31 cellular contexts compared by ENCODE assay signal in genomic region chrX:24965400-24965799, GRCh38. TPM values are rescaled to one million over a fixed set of nuclear protein-coding genes. Genes with fewer than 3 reads are reported as not detected.
"Had no signal": no experiment of that assay in that cellular context is flagged by ENCODE, and none has a peak within 500 bp of the region (broad histone marks: within the 10 kb centered on the region; RNA-seq: fewer than 3 reads in every experiment).

No MANE protein-coding gene starts in this region.

- ATAC-seq: natural killer cell; right lobe of liver; stimulated activated memory B cell treated with anti-CD40 and anti-IgM and Interleukin-4, amounts not matched to agents 10 μg/mL and 1 μg/mL and 100 μg/mL, for 72 hours; stimulated activated naive CD8-positive, alpha-beta T cell treated with anti-CD3 and anti-CD28 coated beads, Interleukin-15, amount 100 ng/mL, for 72 hours had no signal

- H3K4me3 ChIP-seq: left ventricle myocardium inferior, lung, ovary, right atrium auricular region, right lobe of liver, smooth muscle cell, tibial nerve, uterus had no signal

- H3K4me1 Mint-ChIP-seq: immature natural killer cell; naive B cell; natural killer cell; stimulated activated memory B cell treated with anti-CD40 and anti-IgM and Interleukin-4, amounts not matched to agents 10 μg/mL and 1 μg/mL and 100 μg/mL, for 72 hours; stimulated activated naive CD8-positive, alpha-beta T cell treated with anti-CD3 and anti-CD28 coated beads, Interleukin-15, amount 100 ng/mL, for 72 hours had no signal

- H3K27ac Mint-ChIP-seq: mesothelial cell of epicardium; naive B cell; natural killer cell; progenitor cell of endocrine pancreas; stimulated activated memory B cell treated with anti-CD40 and anti-IgM and Interleukin-4, amounts not matched to agents 10 μg/mL and 1 μg/mL and 100 μg/mL, for 72 hours; stimulated activated naive CD8-positive, alpha-beta T cell treated with anti-CD3 and anti-CD28 coated beads, Interleukin-15, amount 100 ng/mL, for 72 hours; type B pancreatic cell had no signal

- H3K4me2 ChIP-seq: smooth muscle cell had no signal

- H3K9me3 ChIP-seq: left ventricle myocardium inferior, ovary, right lobe of liver, tibial nerve, uterus had no signal

- H3K4me1 ChIP-seq: left ventricle myocardium inferior, right atrium auricular region, right lobe of liver, tibial nerve, uterus had no signal

- H3K36me3 Mint-ChIP-seq: immature natural killer cell, naive B cell, natural killer cell had no signal

- H3K27me3 ChIP-seq: ovary, right atrium auricular region, right lobe of liver, tibial nerve, uterus had no signal

- DNase-seq: hypothalamus; immature natural killer cell; islet precursor cell; left ventricle myocardium inferior; mesendoderm; naive B cell; natural killer cell; ovary; right lobe of liver; stimulated activated CD4-positive, alpha-beta T cell treated with anti-CD3 and anti-CD28 coated beads, Interleukin-1b, Interleukin-23, amount 100 ng/mL, for 48 hours; stimulated activated CD4-positive, alpha-beta T cell treated with anti-CD3 and anti-CD28 coated beads, Interleukin-2, amount 100 ng/mL, for 48 hours; stimulated activated CD4-positive, alpha-beta T cell treated with anti-CD3 and anti-CD28 coated beads, Interleukin-4, amount 100 ng/mL, for 4 hours; stimulated activated CD8-positive, alpha-beta memory T cell treated with anti-CD3 and anti-CD28 coated beads, Interleukin-4, amount 100 ng/mL, for 48 hours; stimulated activated naive CD4-positive, alpha-beta T cell treated with Interleukin-2 at 50 U/mL for 16 hours; stimulated activated naive CD8-positive, alpha-beta T cell treated with anti-CD3 and anti-CD28 coated beads, Interleukin-15, amount 100 ng/mL, for 72 hours; substantia nigra; uterus had no signal

- H3K27ac ChIP-seq: left ventricle myocardium inferior, right atrium auricular region, right lobe of liver, tibial nerve, uterus had no signal

- H3K4me3 Mint-ChIP-seq: immature natural killer cell; mesothelial cell of epicardium; naive B cell; natural killer cell; stimulated activated memory B cell treated with anti-CD40 and anti-IgM and Interleukin-4, amounts not matched to agents 10 μg/mL and 1 μg/mL and 100 μg/mL, for 72 hours; stimulated activated naive CD8-positive, alpha-beta T cell treated with anti-CD3 and anti-CD28 coated beads, Interleukin-15, amount 100 ng/mL, for 72 hours; type B pancreatic cell had no signal

- H3K27me3 Mint-ChIP-seq: naive B cell; progenitor cell of endocrine pancreas; stimulated activated memory B cell treated with anti-CD40 and anti-IgM and Interleukin-4, amounts not matched to agents 10 μg/mL and 1 μg/mL and 100 μg/mL, for 72 hours; stimulated activated naive CD8-positive, alpha-beta T cell treated with anti-CD3 and anti-CD28 coated beads, Interleukin-15, amount 100 ng/mL, for 72 hours; type B pancreatic cell had no signal

- H3K36me3 ChIP-seq: left ventricle myocardium inferior, ovary, right atrium auricular region, right lobe of liver, tibial nerve, uterus had no signal

- H3K9me3 Mint-ChIP-seq: natural killer cell; stimulated activated memory B cell treated with anti-CD40 and anti-IgM and Interleukin-4, amounts not matched to agents 10 μg/mL and 1 μg/mL and 100 μg/mL, for 72 hours; stimulated activated naive CD8-positive, alpha-beta T cell treated with anti-CD3 and anti-CD28 coated beads, Interleukin-15, amount 100 ng/mL, for 72 hours; type B pancreatic cell had no signal

RNA-seq across cellular contexts. Expression of gene ARX, which starts 50.4 kb away (rescaled TPM):
- total RNA-seq: kidney epithelial cell, left ventricle myocardium inferior, lower leg skin, mesothelial cell of epicardium, natural killer cell, omental fat pad, pulmonary artery endothelial cell, renal cortical epithelial cell, right atrium auricular region, right lobe of liver, smooth muscle cell, tibial nerve, ureter had no signal
- polyA plus RNA-seq: immature natural killer cell, smooth muscle cell had no signal
